Comparison of ENCODE assay signal across 8 cellular contexts in genomic region chr22:30947821-30948454, GRCh38. TPM values are rescaled to one million over a fixed set of nuclear protein-coding genes. Genes with fewer than 3 reads are reported as not detected.
DNase-seq lines count a peak whose midpoint lies in the region; ATAC-seq, FAIRE-seq and TF ChIP-seq lines count a peak whose summit lies in the region.

No MANE protein-coding gene starts in this region.

- no peak overlapping the region for H2AFZ ChIP-seq in HepG2 (ENCODE audit: low read length)

- CTCF ChIA-PET in HepG2 (lab: Yijun Ruan, JAX; ENCODE audit: low intra/inter-chr PET ratio, low total read pairs): interaction anchor here (0.8 to 2.2 kb wide), 3 partner anchors 134 to 203 kb away, joined by 3 to 14 read pairs (median 7); no protein-coding TSS in a partner anchor
- CTCF ChIA-PET in activated CD4-positive, alpha-beta memory T cell treated with anti-CD3 and anti-CD28 coated beads for 36 hours (lab: Charles Lee): interaction anchor here (1.1 to 3.1 kb wide), 2 partner anchors 136 to 137 kb away, joined by 4 to 23 read pairs; no protein-coding TSS in a partner anchor

- H3K27me3 ChIP-seq in HepG2 (ENCODE audit: control insufficient read depth in 1 of 2, insufficient read depth in 2 of 2, low read length in 2 of 2): no peaks in the 10 kb centered on the region
- H3K27me3 ChIP-seq in uterus: no peaks in the 10 kb centered on the region

- 0 out of 2 replicates have a peak, but pooled peaks have one; percentile 42 for TF ChIP-seq RAD21 in HepG2 (CRISPR knock-in tag; IDR thresholded peaks at IDR 0.05)

- in situ Hi-C loops in HepG2 (cut with HindIII; ENCODE audit: extremely low pct_ligation_motif_present, low pct_unique_long_range_greater_than_20kb): no loop called here

- peaks cover 49 to 95% of the 10 kb centered on the region in 2 experiments for H3K36me3 ChIP-seq in HepG2 (replicated peaks in 1 of 2; ENCODE audit: control insufficient read depth in 1 of 2, insufficient read depth in 2 of 2, low read length in 2 of 2)
- no peaks in the 10 kb centered on the region for H3K36me3 ChIP-seq in uterus

- intact Hi-C loops in HepG2 (cut with micrococcal nuclease; ENCODE audit: unreplicated experiment): loop anchor here (1.0 to 5.0 kb wide), 2 partner anchors 134 to 201 kb away; partner anchors contain the start of gene SMTN
- intact Hi-C loops in uterus (cut with DNase I; ENCODE audit: low total_unique reads): loop anchor here (2.0 to 10.0 kb wide), 2 partner anchors 87 to 137 kb away; no protein-coding TSS in a partner anchor
- intact Hi-C loops in activated CD4-positive, alpha-beta memory T cell treated with anti-CD3 and anti-CD28 coated beads for 36 hours (cut with micrococcal nuclease): loop anchor here (1.0 to 10.0 kb wide), 4 partner anchors 136 to 327 kb away; partner anchors contain the start of gene PLA2G3

- H3K9ac ChIP-seq in HepG2 (ENCODE audit: insufficient read depth, low read depth, low read length): no peak overlapping the region

- H3K27ac Mint-ChIP-seq in activated CD4-positive, alpha-beta memory T cell treated with anti-CD3 and anti-CD28 coated beads for 36 hours: no peak overlapping the region

- 94% methylated on average over 2 of the region's 2 CpGs for WGBS in HepG2 (ENCODE audit: low lambda C conversion rate)

- no peaks in the 10 kb centered on the region; the same call in 1 of the 2 replicates for H4K20me1 ChIP-seq in HepG2 (ENCODE audit: insufficient read depth, low read length)

- H3K27me3 Mint-ChIP-seq in activated CD4-positive, alpha-beta memory T cell treated with anti-CD3 and anti-CD28 coated beads for 36 hours: no peaks in the 10 kb centered on the region

- POLR2A ChIA-PET in HepG2 (lab: Yijun Ruan, JAX): no interaction called here
- POLR2A ChIA-PET in activated CD4-positive, alpha-beta memory T cell treated with anti-CD3 and anti-CD28 coated beads for 36 hours (lab: Charles Lee): no interaction called here

- H3K4me3 Mint-ChIP-seq in activated CD4-positive, alpha-beta memory T cell treated with anti-CD3 and anti-CD28 coated beads for 36 hours: no peak overlapping the region

- no peak overlapping the region for H3K4me3 ChIP-seq in NB4 (ENCODE audit: low read depth, low read length)
- H3K4me3 ChIP-seq in HepG2 (replicated peaks in 1 of 3; ENCODE audit: insufficient read depth in 1 of 3, low read depth in 2 of 3, low read length in 3 of 3): no peak overlapping the region
- H3K4me3 ChIP-seq in uterus: no peak overlapping the region

- peak; percentile 36 for FAIRE-seq in HepG2 (lab: Jason Lieb, UNC)

- H3K4me2 ChIP-seq in HepG2 (ENCODE audit: low read depth, low read length): no peak overlapping the region

- H3K9me3 Mint-ChIP-seq in activated CD4-positive, alpha-beta memory T cell treated with anti-CD3 and anti-CD28 coated beads for 36 hours: no peaks in the 10 kb centered on the region

- TF ChIP-seq POLR2A in NB4 (IDR thresholded peaks at IDR 0.05; ENCODE audit: extremely low read depth, insufficient read length): no peak
- TF ChIP-seq POLR2A in HepG2 (IDR thresholded peaks at IDR 0.05; ENCODE audit: insufficient read depth in 1 of 2, low read depth in 2 of 2, low read length in 2 of 2): no peak
- peak in 1 of 2 donors; percentile 34 for TF ChIP-seq POLR2A in uterus (IDR thresholded peaks at IDR 0.05)

- TF ChIP-seq EP300 in HepG2 (IDR thresholded peaks at IDR 0.05; ENCODE audit: low read depth in 2 of 2, low read length in 2 of 2) (no peak), HepG2 (CRISPR knock-in tag; IDR thresholded peaks at IDR 0.05; ENCODE audit: borderline replicate concordance) (no peak)

- TF ChIP-seq CTCF in NB4 (IDR thresholded peaks at IDR 0.05; ENCODE audit: low read depth, low read length): no peak
- peak; percentile 47 for TF ChIP-seq CTCF in HepG2 (CRISPR knock-in tag; IDR thresholded peaks at IDR 0.05)
- TF ChIP-seq CTCF in uterus (IDR thresholded peaks at IDR 0.05): peak; percentile 66 to 92 (median 78)

- no peaks in the 10 kb centered on the region for H3K9me3 ChIP-seq in HepG2 (ENCODE audit: low read length)
- no peaks in the 10 kb centered on the region for H3K9me3 ChIP-seq in uterus

- BruUV-seq in HepG2 (replicated peaks; lab: Mats Ljungman, UMichigan): no TSS peak

- H3K4me1 ChIP-seq in HepG2 (ENCODE audit: insufficient read depth, low read length) (no peaks in the 10 kb centered on the region), uterus (no peaks in the 10 kb centered on the region)

- H3K79me2 ChIP-seq in HepG2 (ENCODE audit: insufficient read depth, low read length): no peaks in the 10 kb centered on the region

- H3K36me3 Mint-ChIP-seq in activated CD4-positive, alpha-beta memory T cell treated with anti-CD3 and anti-CD28 coated beads for 36 hours: peaks cover 32% of the 10 kb centered on the region

- DNase-seq in NCI-H1092 treated with DMSO at 0.1 percent for 48 hours (lab: John Stamatoyannopoulos, UW) (peak; percentile 18), NCI-H1092 (lab: John Stamatoyannopoulos, UW) (no peak), NB4 (ENCODE audit: low read depth) (peak; percentile 49), cerebellum (ENCODE audit: low spot score) (peak; percentile 41), HepG2 (ENCODE audit: low spot score) (peak; percentile 26), uterus (no peak)
- DNase-seq in activated CD4-positive, alpha-beta memory T cell treated with anti-CD3 and anti-CD28 coated beads for 36 hours: no peak

- H3K27ac ChIP-seq in HepG2 (ENCODE audit: extremely low read length, insufficient read depth, low read length) (no peak overlapping the region), uterus (peak overlapping the region; percentile 62 to 80)

- peaks cover 33% of the 10 kb centered on the region for H3K4me1 Mint-ChIP-seq in activated CD4-positive, alpha-beta memory T cell treated with anti-CD3 and anti-CD28 coated beads for 36 hours (ENCODE audit: low read depth)

- no peak for ATAC-seq in HepG2
- no peak for ATAC-seq in GM21423 (IDR thresholded peaks at IDR 0.05; ENCODE audit: unreplicated experiment)

TF ChIP-seq in HepG2, 621 proteins besides CTCF, POLR2A, EP300 and RAD21 (continues in another document):
- no peak for TF ChIP-seq PHF5A (CRISPR knock-in tag; IDR thresholded peaks at IDR 0.05; ENCODE audit: low read depth, unreplicated experiment)
- TF ChIP-seq ZNF547 (CRISPR knock-in tag; IDR thresholded peaks at IDR 0.05): no peak
- TF ChIP-seq TBP (CRISPR knock-in tag; IDR thresholded peaks at IDR 0.05): no peak

RNA-seq across cellular contexts. Expression of gene MORC2, which starts 20.6 kb away (rescaled TPM):
- 22.7 TPM for total RNA-seq in cerebellum
- total RNA-seq in HepG2 (2016; rRNA removed; fragmentation: Illumina TruSeq; extraction: Trizol): 18.3 and 28.2 TPM in 2 replicates
- 3.4 and 4.3 TPM in 2 replicates for total RNA-seq in HepG2 (2016; cell fraction: cytosol; rRNA removed; fragmentation: Illumina TruSeq; extraction: Trizol; ENCODE audit: low read depth)
- total RNA-seq in HepG2 (2016; cell fraction: insoluble cytoplasmic fraction; rRNA removed; fragmentation: Illumina TruSeq; extraction: Trizol): 18.9 and 25.4 TPM in 2 replicates
- 10.0 and 14.7 TPM in 2 replicates for total RNA-seq in HepG2 (2016; cell fraction: membrane; rRNA removed; fragmentation: Illumina TruSeq; extraction: Trizol)
- total RNA-seq in HepG2 (2016; cell fraction: nucleus; rRNA removed; fragmentation: Illumina TruSeq; extraction: Trizol): 27.6 and 33.4 TPM in 2 replicates
- 11.9 and 17.8 TPM in 2 replicates for polyA plus RNA-seq in HepG2 (2011; rRNA removed)
- 6.2 and 6.3 TPM in 2 replicates for polyA plus RNA-seq in HepG2 (2011; cell fraction: cytosol; rRNA removed)
- 24.9 and 45.2 TPM in 2 replicates for polyA plus RNA-seq in HepG2 (2011; cell fraction: nucleus; rRNA removed)
- polyA plus RNA-seq in HepG2 (2012): 25.4 and 32.4 TPM in 2 replicates
- 1.6 and 2.2 TPM in 2 replicates for polyA plus RNA-seq in HepG2 (2016; cell fraction: cytosol; fragmentation: Illumina TruSeq; extraction: Trizol; ENCODE audit: low read depth)
- 25.6 and 32.0 TPM in 2 replicates for polyA plus RNA-seq in HepG2 (2016; cell fraction: insoluble cytoplasmic fraction; fragmentation: Illumina TruSeq; extraction: Trizol; ENCODE audit: low read depth)
- polyA plus RNA-seq in HepG2 (2016; cell fraction: membrane; fragmentation: Illumina TruSeq; extraction: Trizol; ENCODE audit: low read depth): 5.2 and 5.5 TPM in 2 replicates
- polyA plus RNA-seq in HepG2 (2016; cell fraction: nucleus; fragmentation: Illumina TruSeq; extraction: Trizol; ENCODE audit: insufficient read depth, low read depth): 67.7 and 78.0 TPM in 2 replicates
- 30.7 and 35.6 TPM in 2 replicates for polyA minus RNA-seq in HepG2 (2011; rRNA and poly(A)+ RNA removed; ENCODE audit: low replicate concordance)
- polyA minus RNA-seq in HepG2 (2011; cell fraction: cytosol; rRNA and poly(A)+ RNA removed): 18.7 and 21.0 TPM in 2 replicates
- 26.3 and 32.9 TPM in 2 replicates for polyA minus RNA-seq in HepG2 (2011; cell fraction: nucleus; rRNA and poly(A)+ RNA removed)
- 10 to 100 TPM in 2 of 4 donors, 1 to 10 TPM in 2; 5.6 to 27.3 (median 14.1) TPM for total RNA-seq in uterus
- total RNA-seq in activated CD4-positive, alpha-beta memory T cell treated with anti-CD3 and anti-CD28 coated beads for 36 hours: 10 to 100 TPM; 20.3 to 20.9 TPM

RNA-seq across cellular contexts. Expression of gene TUG1, which starts 21.1 kb away (rescaled TPM):
- 103 TPM for total RNA-seq in cerebellum
- total RNA-seq in HepG2 (2016; rRNA removed; fragmentation: Illumina TruSeq; extraction: Trizol): 32.8 and 35.2 TPM in 2 replicates
- total RNA-seq in HepG2 (2016; cell fraction: cytosol; rRNA removed; fragmentation: Illumina TruSeq; extraction: Trizol; ENCODE audit: low read depth): 5.6 TPM in 2 replicates
- 29.2 and 33.7 TPM in 2 replicates for total RNA-seq in HepG2 (2016; cell fraction: insoluble cytoplasmic fraction; rRNA removed; fragmentation: Illumina TruSeq; extraction: Trizol)
- total RNA-seq in HepG2 (2016; cell fraction: membrane; rRNA removed; fragmentation: Illumina TruSeq; extraction: Trizol): 14.7 and 16.1 TPM in 2 replicates
- total RNA-seq in HepG2 (2016; cell fraction: nucleus; rRNA removed; fragmentation: Illumina TruSeq; extraction: Trizol): 83.8 and 92.0 TPM in 2 replicates
- 101 and 122 TPM in 2 replicates for polyA plus RNA-seq in HepG2 (2011; rRNA removed)
- polyA plus RNA-seq in HepG2 (2011; cell fraction: cytosol; rRNA removed): 31.0 and 49.1 TPM in 2 replicates
- 221 and 244 TPM in 2 replicates for polyA plus RNA-seq in HepG2 (2011; cell fraction: nucleus; rRNA removed)
- 49.1 and 54.7 TPM in 2 replicates for polyA plus RNA-seq in HepG2 (2012)
- polyA plus RNA-seq in HepG2 (2016; cell fraction: cytosol; fragmentation: Illumina TruSeq; extraction: Trizol; ENCODE audit: low read depth): 2.9 and 3.1 TPM in 2 replicates
- 37.7 TPM in 2 replicates for polyA plus RNA-seq in HepG2 (2016; cell fraction: insoluble cytoplasmic fraction; fragmentation: Illumina TruSeq; extraction: Trizol; ENCODE audit: low read depth)
- polyA plus RNA-seq in HepG2 (2016; cell fraction: membrane; fragmentation: Illumina TruSeq; extraction: Trizol; ENCODE audit: low read depth): 8.1 and 9.1 TPM in 2 replicates
- polyA plus RNA-seq in HepG2 (2016; cell fraction: nucleus; fragmentation: Illumina TruSeq; extraction: Trizol; ENCODE audit: insufficient read depth, low read depth): 201 TPM in 2 replicates
- polyA minus RNA-seq in HepG2 (2011; rRNA and poly(A)+ RNA removed; ENCODE audit: low replicate concordance): 56.5 and 73.9 TPM in 2 replicates
- 31.0 and 37.3 TPM in 2 replicates for polyA minus RNA-seq in HepG2 (2011; cell fraction: cytosol; rRNA and poly(A)+ RNA removed)
- 167 and 186 TPM in 2 replicates for polyA minus RNA-seq in HepG2 (2011; cell fraction: nucleus; rRNA and poly(A)+ RNA removed)
- total RNA-seq in uterus: 100 to 1,000 TPM in 3 of 4 donors, 10 to 100 TPM in 1; 61.2 to 130 (median 116) TPM
- total RNA-seq in activated CD4-positive, alpha-beta memory T cell treated with anti-CD3 and anti-CD28 coated beads for 36 hours: 10 to 100 TPM; 35.6 to 38.3 TPM

Comparison
In these comparisons a context has a peak if more than half of its experiments do, and no peak if none do; other contexts are left out.
1. DNase-seq: peak in NCI-H1092 treated with DMSO at 0.1 percent for 48 hours (single experiment), NB4 (single experiment), cerebellum (single experiment) and HepG2 (single experiment); none in NCI-H1092 (single experiment), uterus (0 of 2) and activated CD4-positive, alpha-beta memory T cell treated with anti-CD3 and anti-CD28 coated beads for 36 hours (single experiment).